10 cellular contexts compared by ENCODE assay signal in the genomic region with DNA sequence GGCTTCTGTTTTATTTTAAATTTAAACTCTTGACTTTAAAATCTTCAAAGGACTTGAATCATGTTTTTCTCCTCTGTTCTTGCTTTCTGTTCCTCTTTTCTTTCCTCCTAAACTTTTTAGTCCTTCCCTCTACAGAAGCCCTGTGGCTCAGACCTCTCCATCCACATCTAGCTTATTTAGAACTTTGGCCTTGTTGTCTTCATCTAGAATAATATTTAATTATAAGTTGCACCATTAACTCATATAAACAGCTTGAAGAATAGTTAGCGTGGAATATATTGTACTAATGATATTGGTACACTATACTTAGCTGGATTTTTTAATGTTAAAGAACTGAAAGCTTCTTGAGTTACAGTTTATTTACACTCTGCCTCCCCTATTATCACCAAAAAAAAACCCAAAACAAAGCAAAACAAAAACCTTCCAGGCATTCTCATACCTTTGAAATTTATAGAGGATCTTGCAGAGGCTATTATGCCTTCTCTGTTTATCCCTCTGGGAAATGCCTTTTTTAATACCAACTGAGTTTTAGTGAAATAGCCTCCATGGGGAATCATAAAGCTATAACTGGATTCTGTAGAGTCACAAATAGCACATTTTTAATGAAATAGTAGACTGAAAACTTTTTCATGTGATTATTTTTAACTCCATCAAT. TPM values are rescaled to one million over a fixed set of nuclear protein-coding genes. Genes with fewer than 3 reads are reported as not detected.
DNase-seq lines count a peak whose midpoint lies in the region; ATAC-seq and FAIRE-seq lines count a peak whose summit lies in the region.
"Had no signal": no experiment of that assay in that cellular context is flagged by ENCODE, and none has a peak within 500 bp of the region (broad histone marks: within the 10 kb centered on the region; RNA-seq: fewer than 3 reads in every experiment).

No MANE protein-coding gene starts in this region.

- H3K9ac ChIP-seq in HUES64 (ENCODE audit: low read depth, low read length) = peak overlapping the region; percentile 34; the same call in 1 of the 2 replicates

- FAIRE-seq in RCC 7860 (lab: Jason Lieb, UNC) = no peak

- no peaks in the 10 kb centered on the region for H3K36me3 ChIP-seq in HUES64 (ENCODE audit: insufficient read depth, low read length)

- H3K27ac ChIP-seq in HUES64 (ENCODE audit: low read depth, low read length) = peak overlapping the region; percentile 46

- peaks cover 21% of the 10 kb centered on the region for H3K4me1 ChIP-seq in HUES64 (ENCODE audit: insufficient read depth, low read length)

- H3K4me3 ChIP-seq in HUES64 (ENCODE audit: low read length) = no peak overlapping the region

- H3K27ac Mint-ChIP-seq in naive B cell = peak overlapping the region in 5 of 6 donors; percentile 6 to 86 (median 60)
- H3K27ac Mint-ChIP-seq in activated naive CD4-positive, alpha-beta T cell treated with anti-CD3 and anti-CD28 coated beads for 36 hours = no peak overlapping the region

- no CpG with 5 or more reads among the region's 1 CpG for WGBS in HUES64

- ATAC-seq in GM19043 (IDR thresholded peaks at IDR 0.05; ENCODE audit: low read depth, unreplicated experiment) = peak; percentile 87
- ATAC-seq in HG02610 (IDR thresholded peaks at IDR 0.05; ENCODE audit: unreplicated experiment) = peak; percentile 76
- ATAC-seq in naive B cell (ENCODE audit: low read depth in 2 of 2) = peak; percentile 58 to 81

- no peaks in the 10 kb centered on the region for H3K27me3 Mint-ChIP-seq in naive B cell
- H3K27me3 Mint-ChIP-seq in activated naive CD4-positive, alpha-beta T cell treated with anti-CD3 and anti-CD28 coated beads for 36 hours (ENCODE audit: low read depth) = no peaks in the 10 kb centered on the region

- peak overlapping the region in 3 of 8 donors; percentile 1 to 73 (median 71) for H3K4me3 Mint-ChIP-seq in naive B cell
- H3K4me3 Mint-ChIP-seq in activated naive CD4-positive, alpha-beta T cell treated with anti-CD3 and anti-CD28 coated beads for 36 hours = no peak overlapping the region

- intact Hi-C loops in activated naive CD4-positive, alpha-beta T cell treated with anti-CD3 and anti-CD28 coated beads for 36 hours (cut with micrococcal nuclease) = no loop called here

- no peaks in the 10 kb centered on the region for H3K9me3 Mint-ChIP-seq in naive B cell
- peaks cover 1% of the 10 kb centered on the region for H3K9me3 Mint-ChIP-seq in activated naive CD4-positive, alpha-beta T cell treated with anti-CD3 and anti-CD28 coated beads for 36 hours

- peaks cover 12 to 29% (median 19%) of the 10 kb centered on the region in 3 donors for H3K4me1 Mint-ChIP-seq in naive B cell
- H3K4me1 Mint-ChIP-seq in activated naive CD4-positive, alpha-beta T cell treated with anti-CD3 and anti-CD28 coated beads for 36 hours (ENCODE audit: low read depth) = peaks cover 2% of the 10 kb centered on the region

- H3K9me3 ChIP-seq in HUES64 (ENCODE audit: insufficient read depth, low read depth, low read length) = no peaks in the 10 kb centered on the region

- no peaks in the 10 kb centered on the region for H3K27me3 ChIP-seq in HUES64 (ENCODE audit: insufficient read depth, low read length)

- no peaks in the 10 kb centered on the region for H3K36me3 Mint-ChIP-seq in naive B cell
- H3K36me3 Mint-ChIP-seq in activated naive CD4-positive, alpha-beta T cell treated with anti-CD3 and anti-CD28 coated beads for 36 hours (ENCODE audit: low read depth) = no peaks in the 10 kb centered on the region

- CTCF ChIA-PET in activated naive CD4-positive, alpha-beta T cell treated with anti-CD3 and anti-CD28 coated beads for 36 hours (lab: Charles Lee) = interaction anchor here (0.7 to 1.3 kb wide), 4 partner anchors 9 to 264 kb away, joined by 3 to 6 read pairs (median 4); partner anchors contain the start of gene CCDC141

- DNase-seq in naive B cell (peak; percentile 20), RCC 7860 (ENCODE audit: low spot score) (no peak), NCI-H2081 (lab: John Stamatoyannopoulos, UW) (no peak)
- DNase-seq in stimulated activated CD4-positive, alpha-beta T cell treated with anti-CD3 and anti-CD28 coated beads, Interleukin-4, amount 100 ng/mL, for 24 hours = no peak
- no peak for DNase-seq in activated naive CD4-positive, alpha-beta T cell treated with anti-CD3 and anti-CD28 coated beads for 36 hours
- DNase-seq: amygdala, KG1 had no signal

RNA-seq across cellular contexts. Expression of gene CCDC141, which starts 9.2 kb away (rescaled TPM):
- polyA plus RNA-seq in HUES64 (2013, experiment 1 of 2) = 2.3 TPM
- 2.3 TPM for polyA plus RNA-seq in HUES64 (2013, experiment 2 of 2)
- polyA plus RNA-seq in naive B cell (ENCODE audit: low read depth in 6 of 6) = 10 to 100 TPM in 1 of 6 donors, 1 to 10 TPM in 5; 3.3 to 20.1 (median 7.5) TPM
- 1 to 10 TPM; 2.6 to 4.6 TPM for total RNA-seq in activated naive CD4-positive, alpha-beta T cell treated with anti-CD3 and anti-CD28 coated beads for 36 hours
